Comparison of ENCODE assay signal across 1 cellular context in genomic region chr11:72741429-72741833, GRCh38.
TF ChIP-seq lines count a peak whose summit lies in the region.

No MANE protein-coding gene starts in this region.

TF ChIP-seq in HepG2, 621 proteins besides CTCF, POLR2A, EP300 and RAD21 (continued from another document):
- TF ChIP-seq ZKSCAN8 (CRISPR knock-in tag; IDR thresholded peaks at IDR 0.05; ENCODE audit: borderline replicate concordance) (no peak), MTERF4 (CRISPR knock-in tag; IDR thresholded peaks at IDR 0.05) (no peak), DRAP1 (CRISPR knock-in tag; IDR thresholded peaks at IDR 0.05) (no peak), RBFOX2 (IDR thresholded peaks at IDR 0.05; ENCODE audit: low read depth, low read length) (no peak), GATAD2A (CRISPR knock-in tag; IDR thresholded peaks at IDR 0.05) (peak; percentile 28; the same call in 1 of the 2 replicates), ZNF580 (CRISPR knock-in tag; IDR thresholded peaks at IDR 0.05; ENCODE audit: borderline replicate concordance, low read depth) (no peak), ZNF674 (CRISPR knock-in tag; IDR thresholded peaks at IDR 0.05; ENCODE audit: low read depth) (no peak), ATF7 (IDR thresholded peaks at IDR 0.05) (no peak), ATF7 (CRISPR knock-in tag; IDR thresholded peaks at IDR 0.05) (no peak), CENPT (CRISPR knock-in tag; IDR thresholded peaks at IDR 0.05; ENCODE audit: low read depth) (no peak), ZNF784 (CRISPR knock-in tag; IDR thresholded peaks at IDR 0.05; ENCODE audit: borderline replicate concordance) (no peak), MXD1 (CRISPR knock-in tag; IDR thresholded peaks at IDR 0.05) (0 out of 2 replicates have a peak, but pooled peaks have one; percentile 45), NCOA1 (CRISPR knock-in tag; IDR thresholded peaks at IDR 0.05) (no peak), ZNF687 (CRISPR knock-in tag; IDR thresholded peaks at IDR 0.05) (peak; percentile 77), SNAI1 (CRISPR knock-in tag; IDR thresholded peaks at IDR 0.05; ENCODE audit: borderline replicate concordance) (no peak), SP5 (CRISPR knock-in tag; IDR thresholded peaks at IDR 0.05; ENCODE audit: borderline replicate concordance, low read depth) (peak; percentile 48; the same call in 1 of the 2 replicates), ZNF383 (CRISPR knock-in tag; IDR thresholded peaks at IDR 0.05; ENCODE audit: borderline replicate concordance) (no peak), JARID2 (CRISPR knock-in tag; IDR thresholded peaks at IDR 0.05; ENCODE audit: insufficient replicate concordance) (no peak), IKZF4 (CRISPR knock-in tag; IDR thresholded peaks at IDR 0.05; ENCODE audit: borderline replicate concordance, low read depth, not compliant biosample characterization) (no peak), ATAD3A (CRISPR knock-in tag; IDR thresholded peaks at IDR 0.05) (no peak), ZBTB33 (CRISPR knock-in tag; IDR thresholded peaks at IDR 0.05) (peak; percentile 61; the same call in 1 of the 2 replicates), NPAS2 (CRISPR knock-in tag; IDR thresholded peaks at IDR 0.05; ENCODE audit: borderline replicate concordance) (no peak), ZC3H13 (CRISPR knock-in tag; IDR thresholded peaks at IDR 0.05) (no peak), EHMT2 (IDR thresholded peaks at IDR 0.05; ENCODE audit: borderline replicate concordance, low read depth, low read length) (no peak), SIN3B (IDR thresholded peaks at IDR 0.05; ENCODE audit: low read length) (no peak), CENPX (CRISPR knock-in tag; IDR thresholded peaks at IDR 0.05) (no peak), ZNF556 (CRISPR knock-in tag; IDR thresholded peaks at IDR 0.05; ENCODE audit: borderline replicate concordance) (no peak), ZFX (CRISPR knock-in tag; IDR thresholded peaks at IDR 0.05; ENCODE audit: low read depth) (peak; percentile 31; the same call in 1 of the 2 replicates), NRL (CRISPR knock-in tag; IDR thresholded peaks at IDR 0.05; ENCODE audit: borderline replicate concordance) (no peak), ZNF224 (CRISPR knock-in tag; IDR thresholded peaks at IDR 0.05) (no peak), ZBTB40 (IDR thresholded peaks at IDR 0.05) (no peak), ZBTB40 (CRISPR knock-in tag; IDR thresholded peaks at IDR 0.05) (no peak)
